In the genomic region with DNA sequence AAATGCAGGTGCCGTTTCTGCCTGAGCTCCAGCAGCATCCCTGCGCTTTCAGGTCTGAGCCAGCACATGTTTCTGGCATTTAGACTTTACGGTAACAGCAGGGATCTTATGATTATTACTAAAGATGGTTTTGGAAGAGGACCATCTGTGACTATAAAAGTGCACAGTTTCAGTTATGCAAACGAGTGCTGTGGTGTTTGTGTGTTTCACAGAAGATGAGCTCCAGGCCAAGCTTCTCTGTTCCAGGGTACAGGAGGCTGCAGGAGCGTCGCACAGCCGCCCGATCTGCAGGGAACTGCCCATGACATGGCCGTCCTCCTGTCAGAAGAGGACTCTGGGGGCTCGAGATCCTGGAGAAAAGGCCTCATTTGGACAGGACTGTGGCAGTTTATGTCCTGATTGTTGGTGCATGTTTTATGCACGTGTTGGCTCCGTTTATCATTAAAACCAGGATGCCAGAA, we compare ENCODE assay signal across 14 cellular contexts.
DNase-seq lines count a peak whose midpoint lies in the region; ATAC-seq, FAIRE-seq and TF ChIP-seq lines count a peak whose summit lies in the region.
"Had no signal": no experiment of that assay in that cellular context is flagged by ENCODE, and none has a peak within 500 bp of the region (broad histone marks: within the 10 kb centered on the region; RNA-seq: fewer than 3 reads in every experiment).

No MANE protein-coding gene starts in this region.

- H3K27ac ChIP-seq in right lobe of liver = no peak overlapping the region
- H3K27ac ChIP-seq in HepG2 (ENCODE audit: extremely low read length, insufficient read depth, low read length) = no peak overlapping the region
- no peak overlapping the region for H3K27ac ChIP-seq in left lung
- H3K27ac ChIP-seq: gastroesophageal sphincter, thoracic aorta had no signal

- H2AFZ ChIP-seq in HepG2 (ENCODE audit: low read length) = no peak overlapping the region

- TF ChIP-seq CTCF in right lobe of liver (IDR thresholded peaks at IDR 0.05) (no peak), HepG2 (CRISPR knock-in tag; IDR thresholded peaks at IDR 0.05) (no peak), left lung (IDR thresholded peaks at IDR 0.05) (no peak), chondrocyte (IDR thresholded peaks at IDR 0.05) (no peak)

- H3K4me3 ChIP-seq in right lobe of liver (no peak overlapping the region), HepG2 (replicated peaks in 1 of 3; ENCODE audit: insufficient read depth in 1 of 3, low read depth in 2 of 3, low read length in 3 of 3) (no peak overlapping the region), left lung (no peak overlapping the region)
- H3K4me3 ChIP-seq: gastroesophageal sphincter, MG63, thoracic aorta had no signal

- H3K36me3 ChIP-seq in right lobe of liver (peaks cover 0 to 5% (median 1%) of the 10 kb centered on the region in 4 donors), HepG2 (replicated peaks in 1 of 2; ENCODE audit: control insufficient read depth in 1 of 2, insufficient read depth in 2 of 2, low read length in 2 of 2) (peaks cover 4 to 15% of the 10 kb centered on the region in 2 experiments; a peak in 3 of 5 replicates), left lung (peaks cover 0 to 49% of the 10 kb centered on the region in 2 donors)
- H3K36me3 ChIP-seq: MG63 had no signal

- no peaks in the 10 kb centered on the region for H3K79me2 ChIP-seq in HepG2 (ENCODE audit: insufficient read depth, low read length)

- no peak for TF ChIP-seq RAD21 in HepG2 (CRISPR knock-in tag; IDR thresholded peaks at IDR 0.05)

- no peak overlapping the region for H3K4me3 Mint-ChIP-seq in chondrocyte (ENCODE audit: unreplicated experiment)
- H3K4me3 Mint-ChIP-seq: nephron progenitor cell had no signal

- no peaks in the 10 kb centered on the region for H3K4me1 Mint-ChIP-seq in chondrocyte (ENCODE audit: low read depth)

- DNase-seq in right lobe of liver (peak in 2 of 3 donors; percentile 6 to 22), HepG2 (ENCODE audit: low spot score) (no peak), NAMALWA (ENCODE audit: low spot score) (peak; percentile 47), cerebellar cortex (ENCODE audit: low spot score) (peak; percentile 12), left lung (no peak), chondrocyte (ENCODE audit: low spot score) (no peak)
- DNase-seq in stimulated activated CD4-positive, alpha-beta T cell treated with anti-CD3 and anti-CD28 coated beads, Interleukin-4, amount 100 ng/mL, for 4 hours = no peak
- DNase-seq: activated CD4-positive, alpha-beta T cell treated with anti-CD3 and anti-CD28 coated beads, Interleukin-2, amount 50 U/mL, for 4 hours; MG63; nephron progenitor cell; retina had no signal

- intact Hi-C loops in right lobe of liver (cut with DNase I) = loop anchor here in 1 of 2 donors (10.0 kb wide), 1 partner anchor 215 kb away; no protein-coding TSS in a partner anchor
- intact Hi-C loops in HepG2 (cut with micrococcal nuclease; ENCODE audit: unreplicated experiment) = no loop called here
- intact Hi-C loops in left lung (cut with DNase I) = no loop called here

- POLR2A ChIA-PET in HepG2 (lab: Yijun Ruan, JAX) = no interaction called here

- WGBS in right lobe of liver (ENCODE audit: insufficient coverage, low coverage, low lambda C conversion rate, missing lambda C conversion rate) = 88% methylated on average over 6 of the region's 12 CpGs
- WGBS in HepG2 (ENCODE audit: low lambda C conversion rate) = 92% methylated on average over 8 of the region's 12 CpGs

- H3K9me3 Mint-ChIP-seq in chondrocyte (ENCODE audit: low read depth) = no peaks in the 10 kb centered on the region
- H3K9me3 Mint-ChIP-seq: nephron progenitor cell had no signal

- no peak overlapping the region for H3K27ac Mint-ChIP-seq in chondrocyte (ENCODE audit: unreplicated experiment)
- H3K27ac Mint-ChIP-seq: nephron progenitor cell had no signal

- H3K9ac ChIP-seq in HepG2 (ENCODE audit: insufficient read depth, low read depth, low read length) = no peak overlapping the region

- TF ChIP-seq POLR2A in right lobe of liver (IDR thresholded peaks at IDR 0.05) (no peak), HepG2 (IDR thresholded peaks at IDR 0.05; ENCODE audit: insufficient read depth in 1 of 2, low read depth in 2 of 2, low read length in 2 of 2) (no peak)

- H3K4me1 ChIP-seq in right lobe of liver (no peaks in the 10 kb centered on the region), HepG2 (ENCODE audit: insufficient read depth, low read length) (no peaks in the 10 kb centered on the region), left lung (no peaks in the 10 kb centered on the region)
- H3K4me1 ChIP-seq: gastroesophageal sphincter had no signal

- H3K27me3 Mint-ChIP-seq in chondrocyte (ENCODE audit: low read depth) = no peaks in the 10 kb centered on the region

- no peak for FAIRE-seq in HepG2 (lab: Jason Lieb, UNC)

- H3K9me3 ChIP-seq in right lobe of liver (no peaks in the 10 kb centered on the region), HepG2 (ENCODE audit: low read length) (no peaks in the 10 kb centered on the region), left lung (no peaks in the 10 kb centered on the region)
- H3K9me3 ChIP-seq: gastroesophageal sphincter, MG63, thoracic aorta had no signal

- ATAC-seq in right lobe of liver (no peak), HepG2 (no peak), left lung (no peak), GM21723 (IDR thresholded peaks at IDR 0.05; ENCODE audit: unreplicated experiment) (no peak)
- ATAC-seq: gastroesophageal sphincter had no signal

- no peaks in the 10 kb centered on the region for H4K20me1 ChIP-seq in HepG2 (ENCODE audit: insufficient read depth, low read length)

- CTCF ChIA-PET in HepG2 (lab: Yijun Ruan, JAX; ENCODE audit: low intra/inter-chr PET ratio, low total read pairs) = no interaction called here

- BruUV-seq in HepG2 (replicated peaks; lab: Mats Ljungman, UMichigan) = no TSS peak

- peaks cover 6% of the 10 kb centered on the region for H3K36me3 Mint-ChIP-seq in chondrocyte (ENCODE audit: low read depth)

- H3K27me3 ChIP-seq in right lobe of liver (no peaks in the 10 kb centered on the region), HepG2 (ENCODE audit: control insufficient read depth in 1 of 2, insufficient read depth in 2 of 2, low read length in 2 of 2) (no peaks in the 10 kb centered on the region), left lung (no peaks in the 10 kb centered on the region)
- H3K27me3 ChIP-seq: gastroesophageal sphincter, MG63 had no signal

- no peak overlapping the region for H3K4me2 ChIP-seq in HepG2 (ENCODE audit: low read depth, low read length)

- in situ Hi-C loops in HepG2 (cut with HindIII; ENCODE audit: extremely low pct_ligation_motif_present, low pct_unique_long_range_greater_than_20kb) = no loop called here

- TF ChIP-seq EP300 in HepG2 (IDR thresholded peaks at IDR 0.05; ENCODE audit: low read depth in 2 of 2, low read length in 2 of 2) (no peak), HepG2 (CRISPR knock-in tag; IDR thresholded peaks at IDR 0.05; ENCODE audit: borderline replicate concordance) (no peak)

TF ChIP-seq in HepG2, 621 proteins besides CTCF, POLR2A, EP300 and RAD21:
- TF ChIP-seq FLYWCH1 (CRISPR knock-in tag; IDR thresholded peaks at IDR 0.05) = no peak

Comparison
In these comparisons a context has a peak if more than half of its experiments do, and no peak if none do; other contexts are left out.
1. DNase-seq: peak in right lobe of liver (2 of 3), NAMALWA (single experiment) and cerebellar cortex (single experiment); none in HepG2 (single experiment), left lung (0 of 2), chondrocyte (single experiment) and stimulated activated CD4-positive, alpha-beta T cell treated with anti-CD3 and anti-CD28 coated beads, Interleukin-4, amount 100 ng/mL, for 4 hours (0 of 2).